In genomic region chr16:76906552-76906951, GRCh38 we compare ENCODE assay signal across 23 cellular contexts.
DNase-seq lines count a peak whose midpoint lies in the region; ATAC-seq, FAIRE-seq and TF ChIP-seq lines count a peak whose summit lies in the region.
"Had no signal": no experiment of that assay in that cellular context is flagged by ENCODE, and none has a peak within 500 bp of the region (broad histone marks: within the 10 kb centered on the region; RNA-seq: fewer than 3 reads in every experiment).

No MANE protein-coding gene starts in this region.

- no peaks in the 10 kb centered on the region for H3K36me3 Mint-ChIP-seq in stimulated activated memory B cell treated with anti-CD40 and anti-IgM and Interleukin-4, amounts not matched to agents 10 μg/mL and 1 μg/mL and 100 μg/mL, for 72 hours
- H3K36me3 Mint-ChIP-seq: CD8-positive, alpha-beta T cell had no signal

- FAIRE-seq in pancreas (lab: Jason Lieb, UNC) (no peak), H54 (lab: Jason Lieb, UNC) (no peak)
- FAIRE-seq: A549, D721Med, G401.6, GM12891 had no signal

- H3K27ac Mint-ChIP-seq in stimulated activated memory B cell treated with anti-CD40 and anti-IgM and Interleukin-4, amounts not matched to agents 10 μg/mL and 1 μg/mL and 100 μg/mL, for 72 hours: no peak overlapping the region
- H3K27ac Mint-ChIP-seq: B cell; CD4-positive, alpha-beta T cell; CD8-positive, alpha-beta T cell had no signal

- H3K27me3 ChIP-seq in body of pancreas (no peaks in the 10 kb centered on the region), pancreas (no peaks in the 10 kb centered on the region)
- H3K27me3 ChIP-seq: BLaER1 treated with 17β-estradiol and CSF1 and Interleukin-3, amounts not matched to agents 10 nM and 100 nM had no signal

- TF ChIP-seq CTCF in body of pancreas (IDR thresholded peaks at IDR 0.05) (no peak), pancreas (IDR thresholded peaks at IDR 0.05) (no peak)

- ATAC-seq in body of pancreas (peak; percentile 40), pancreas (peak; percentile 58 to 81 (median 71))
- no peak for ATAC-seq in stimulated activated memory B cell treated with anti-CD40 and anti-IgM and Interleukin-4, amounts not matched to agents 10 μg/mL and 1 μg/mL and 100 μg/mL, for 72 hours
- ATAC-seq: A549; CD8-positive, alpha-beta T cell had no signal

- WGBS in body of pancreas, 2 donors: 27 to 30% methylated on average over 2 of the region's 2 CpGs
- WGBS in pancreas, 2 donors: 18 to 22% methylated on average over 2 of the region's 2 CpGs

- no peaks in the 10 kb centered on the region for H3K4me1 Mint-ChIP-seq in stimulated activated memory B cell treated with anti-CD40 and anti-IgM and Interleukin-4, amounts not matched to agents 10 μg/mL and 1 μg/mL and 100 μg/mL, for 72 hours
- H3K4me1 Mint-ChIP-seq: B cell had no signal

- H3K36me3 ChIP-seq in body of pancreas (replicated peaks in 1 of 2; ENCODE audit: insufficient read depth in 1 of 2, low read depth in 2 of 2): no peaks in the 10 kb centered on the region
- no peaks in the 10 kb centered on the region for H3K36me3 ChIP-seq in pancreas
- H3K36me3 ChIP-seq: BLaER1 treated with 17β-estradiol and CSF1 and Interleukin-3, amounts not matched to agents 10 nM and 100 nM had no signal

- peak overlapping the region in 3 of 4 donors; percentile 7 to 49 (median 45) for H3K27ac ChIP-seq in body of pancreas
- peak overlapping the region in 2 of 4 donors; percentile 3 to 24 for H3K27ac ChIP-seq in pancreas
- H3K27ac ChIP-seq: 22Rv1; A549; BLaER1 treated with 17β-estradiol and CSF1 and Interleukin-3, amounts not matched to agents 10 nM and 100 nM; C4-2B had no signal

- H3K4me3 Mint-ChIP-seq in stimulated activated memory B cell treated with anti-CD40 and anti-IgM and Interleukin-4, amounts not matched to agents 10 μg/mL and 1 μg/mL and 100 μg/mL, for 72 hours: no peak overlapping the region
- H3K4me3 Mint-ChIP-seq: B cell; CD4-positive, alpha-beta T cell; CD8-positive, alpha-beta T cell had no signal

- TF ChIP-seq POLR2A in body of pancreas (IDR thresholded peaks at IDR 0.05) (no peak), H54 (IDR thresholded peaks at IDR 0.05; ENCODE audit: low read depth, low read length) (no peak)

- DNase-seq in NCI-H2171 treated with DMSO at 0.1 percent for 48 hours (lab: John Stamatoyannopoulos, UW) (peak; percentile 16), NCI-H2171 (lab: John Stamatoyannopoulos, UW) (no peak), body of pancreas (no peak), left kidney (ENCODE audit: low read depth, low spot score) (peak; percentile 22), pancreas (no peak), H54 (ENCODE audit: insufficient read length, low spot score) (no peak), SW 1271 (lab: John Stamatoyannopoulos, UW) (no peak)
- DNase-seq: AML-193; Caco-2; Calu3; CD4-positive, alpha-beta T cell; CD8-positive, alpha-beta T cell; DMS79 treated with DMSO at 0.1 percent for 48 hours; GF-D8 had no signal

- no peaks in the 10 kb centered on the region for H3K9me3 Mint-ChIP-seq in stimulated activated memory B cell treated with anti-CD40 and anti-IgM and Interleukin-4, amounts not matched to agents 10 μg/mL and 1 μg/mL and 100 μg/mL, for 72 hours
- H3K9me3 Mint-ChIP-seq: CD4-positive, alpha-beta T cell; CD8-positive, alpha-beta T cell had no signal

- H3K9me3 ChIP-seq in body of pancreas: no peaks in the 10 kb centered on the region
- no peaks in the 10 kb centered on the region for H3K9me3 ChIP-seq in pancreas
- H3K9me3 ChIP-seq: A549; BLaER1 treated with 17β-estradiol and CSF1 and Interleukin-3, amounts not matched to agents 10 nM and 100 nM; Caco-2 had no signal

- H3K4me1 ChIP-seq in body of pancreas (peaks cover 33% of the 10 kb centered on the region), pancreas (peaks cover 7 to 16% (median 16%) of the 10 kb centered on the region in 3 donors)
- H3K4me1 ChIP-seq: Caco-2 had no signal

- H3K27me3 Mint-ChIP-seq in stimulated activated memory B cell treated with anti-CD40 and anti-IgM and Interleukin-4, amounts not matched to agents 10 μg/mL and 1 μg/mL and 100 μg/mL, for 72 hours: no peaks in the 10 kb centered on the region
- H3K27me3 Mint-ChIP-seq: B cell; CD4-positive, alpha-beta T cell had no signal

- intact Hi-C loops in body of pancreas (cut with DNase I): no loop called here
- intact Hi-C loops in pancreas (cut with DNase I): no loop called here

- no peak overlapping the region for H3K4me3 ChIP-seq in body of pancreas
- no peak overlapping the region for H3K4me3 ChIP-seq in pancreas
- H3K4me3 ChIP-seq: A549; BLaER1 treated with 17β-estradiol and CSF1 and Interleukin-3, amounts not matched to agents 10 nM and 100 nM had no signal

Comparison
In these comparisons a context has a peak if more than half of its experiments do, and no peak if none do; other contexts are left out.
1. DNase-seq: peak in NCI-H2171 treated with DMSO at 0.1 percent for 48 hours (single experiment) and left kidney (single experiment); none in NCI-H2171 (single experiment), body of pancreas (0 of 4), pancreas (0 of 6), H54 (single experiment) and SW 1271 (0 of 2).